ENCODE assay signal across 10 cellular contexts in the genomic region with DNA sequence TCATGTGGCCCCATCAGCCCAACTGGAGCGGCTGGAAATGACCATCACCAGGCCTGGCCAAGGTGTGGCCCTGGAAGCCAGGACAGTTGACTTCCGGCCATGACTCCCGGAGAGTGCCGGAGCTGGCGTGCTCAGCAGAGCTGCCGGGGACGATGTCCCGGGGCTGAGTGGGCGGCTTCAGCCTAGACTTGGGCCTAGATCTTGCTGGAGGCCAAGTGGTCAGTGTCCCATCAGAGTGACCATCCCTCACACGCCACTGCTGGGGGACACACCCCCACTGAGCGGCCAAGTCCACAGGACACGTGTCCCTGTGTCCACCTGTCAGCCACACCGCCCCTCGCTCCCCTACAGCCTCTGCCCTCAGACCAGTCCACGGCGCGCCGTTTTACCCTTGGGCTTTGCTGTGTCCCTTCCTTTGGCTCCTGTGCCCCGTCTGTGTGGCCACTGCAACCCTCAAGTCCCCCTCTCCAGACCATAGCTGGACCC. TPM values are rescaled to one million over a fixed set of nuclear protein-coding genes. Genes with fewer than 3 reads are reported as not detected.
DNase-seq lines count a peak whose midpoint lies in the region; ATAC-seq and TF ChIP-seq lines count a peak whose summit lies in the region.
"Had no signal": no experiment of that assay in that cellular context is flagged by ENCODE, and none has a peak within 500 bp of the region (broad histone marks: within the 10 kb centered on the region; RNA-seq: fewer than 3 reads in every experiment).

No MANE protein-coding gene starts in this region.

- no peaks in the 10 kb centered on the region for H3K27me3 Mint-ChIP-seq in HFFc6 (ENCODE audit: insufficient read depth)

- WGBS in hepatocyte (ENCODE audit: low lambda C conversion rate, missing lambda C conversion rate), result 96% methylated on average over 18 of the region's 19 CpGs
- 78% methylated on average over 18 of the region's 19 CpGs for WGBS in smooth muscle cell (ENCODE audit: low lambda C conversion rate)

- DNase-seq in HFFc6 (no peak), hepatocyte (ENCODE audit: low spot score) (no peak), smooth muscle cell (lab: John Stamatoyannopoulos, UW; ENCODE audit: unreplicated experiment) (no peak), cerebellar cortex (ENCODE audit: low spot score) (no peak), KG1 (lab: John Stamatoyannopoulos, UW) (no peak)
- no peak for DNase-seq in stimulated activated CD4-positive, alpha-beta T cell treated with anti-CD3 and anti-CD28 coated beads, Interleukin-2, amount 100 ng/mL, for 24 hours
- DNase-seq: stimulated activated CD4-positive, alpha-beta T cell treated with anti-CD3 and anti-CD28 coated beads, Interleukin-1b, Interleukin-23, amount 100 ng/mL, for 48 hours had no signal

- H3K27ac ChIP-seq in angular gyrus (ENCODE audit: low read depth, low read length) (peak overlapping the region; percentile 95), hepatocyte (peak overlapping the region; percentile 99), smooth muscle cell (ENCODE audit: low read depth) (peak overlapping the region; percentile 88)

- peak overlapping the region; percentile 67 for H3K9ac ChIP-seq in smooth muscle cell (ENCODE audit: low read depth)

- H3K4me1 Mint-ChIP-seq in HFFc6 (ENCODE audit: low read depth), result no peaks in the 10 kb centered on the region; the same call in 1 of the 2 replicates

- H3K9me2 ChIP-seq in hepatocyte (replicated peaks; ENCODE audit: insufficient read depth), result no peaks in the 10 kb centered on the region

- no peak overlapping the region for H2AFZ ChIP-seq in hepatocyte
- no peak overlapping the region for H2AFZ ChIP-seq in smooth muscle cell (ENCODE audit: low read depth)

- H3K27ac Mint-ChIP-seq in HFFc6, result peak overlapping the region; percentile 24; the same call in 1 of the 2 replicates

- no peaks in the 10 kb centered on the region for H3K36me3 ChIP-seq in hepatocyte (replicated peaks; ENCODE audit: insufficient read depth, low read depth)
- no peaks in the 10 kb centered on the region for H3K36me3 ChIP-seq in smooth muscle cell (ENCODE audit: low read depth)
- H3K36me3 ChIP-seq: SJCRH30 had no signal

- no peak for ATAC-seq in HG03095 (IDR thresholded peaks at IDR 0.05; ENCODE audit: unreplicated experiment)

- TF ChIP-seq CTCF in HFFc6 (IDR thresholded peaks at IDR 0.05), result no peak
- no peak for TF ChIP-seq CTCF in hepatocyte (IDR thresholded peaks at IDR 0.05; ENCODE audit: poor library complexity)
- no peak for TF ChIP-seq CTCF in smooth muscle cell (IDR thresholded peaks at IDR 0.05; ENCODE audit: borderline replicate concordance, insufficient read depth, poor library complexity, severe bottlenecking)

- H3K36me3 Mint-ChIP-seq in HFFc6 (ENCODE audit: low read depth), result no peaks in the 10 kb centered on the region

- H3K4me1 ChIP-seq in hepatocyte (ENCODE audit: insufficient read depth), result peaks cover 46% of the 10 kb centered on the region
- peaks cover 30% of the 10 kb centered on the region for H3K4me1 ChIP-seq in smooth muscle cell (ENCODE audit: low read depth)

- H4K20me1 ChIP-seq in hepatocyte (ENCODE audit: insufficient read depth, poor library complexity, severe bottlenecking), result no peaks in the 10 kb centered on the region
- no peaks in the 10 kb centered on the region for H4K20me1 ChIP-seq in smooth muscle cell (ENCODE audit: low read depth)

- H3K4me3 ChIP-seq in hepatocyte, result no peak overlapping the region
- H3K4me3 ChIP-seq in smooth muscle cell, result peak overlapping the region; percentile 53

- H3K9me3 ChIP-seq in hepatocyte (ENCODE audit: low read depth) (no peaks in the 10 kb centered on the region), smooth muscle cell (replicated peaks; ENCODE audit: low read depth) (no peaks in the 10 kb centered on the region)
- H3K9me3 ChIP-seq: SJCRH30 had no signal

- H3K9me3 Mint-ChIP-seq in HFFc6, result no peaks in the 10 kb centered on the region

- H3K79me2 ChIP-seq in hepatocyte (peaks cover 46% of the 10 kb centered on the region), smooth muscle cell (ENCODE audit: low read depth) (peaks cover 30% of the 10 kb centered on the region)

- H3K27me3 ChIP-seq in hepatocyte, result no peaks in the 10 kb centered on the region
- no peaks in the 10 kb centered on the region for H3K27me3 ChIP-seq in smooth muscle cell (ENCODE audit: low read depth)
- H3K27me3 ChIP-seq: SJCRH30 had no signal

- peak overlapping the region; percentile 42 for H3K4me3 Mint-ChIP-seq in HFFc6

- H3F3A ChIP-seq in smooth muscle cell (ENCODE audit: low read depth), result peaks cover 29% of the 10 kb centered on the region

- H3K4me2 ChIP-seq in hepatocyte (peak overlapping the region; percentile 84), smooth muscle cell (peak overlapping the region; percentile 88)

RNA-seq across cellular contexts. Expression of gene FAAP20, which starts 4.0 kb away (rescaled TPM):
- total RNA-seq in HFFc6 (2021; fragmentation: NEBNext Ultra II Directional; extraction: Animal tissue kit (Norgen Biotek cat#: 25700)), result 10 to 100 TPM; 75.3 to 97.4 (median 82.7) TPM
- total RNA-seq in hepatocyte (24.9 and 36.6 TPM in 2 replicates), smooth muscle cell (33.1 and 39.8 TPM in 2 replicates)
- polyA plus RNA-seq in hepatocyte (117 and 135 TPM in 2 replicates), smooth muscle cell (152 and 162 TPM in 2 replicates)

RNA-seq across cellular contexts. Expression of gene SKI, which starts 37.6 kb away (rescaled TPM):
- 10 to 100 TPM; 63.7 to 76.6 (median 66.1) TPM for total RNA-seq in HFFc6 (2021; fragmentation: NEBNext Ultra II Directional; extraction: Animal tissue kit (Norgen Biotek cat#: 25700))
- total RNA-seq in hepatocyte, result 17.1 and 21.9 TPM in 2 replicates
- 5.1 and 6.9 TPM in 2 replicates for polyA plus RNA-seq in hepatocyte
- 14.4 and 19.6 TPM in 2 replicates for total RNA-seq in smooth muscle cell
- polyA plus RNA-seq in smooth muscle cell, result 4.2 and 6.8 TPM in 2 replicates
